In genomic region chr1:12448746-12449177, GRCh38 we compare ENCODE assay signal across 9 cellular contexts.
DNase-seq lines count a peak whose midpoint lies in the region; ATAC-seq and TF ChIP-seq lines count a peak whose summit lies in the region.
"Had no signal": no experiment of that assay in that cellular context is flagged by ENCODE, and none has a peak within 500 bp of the region (broad histone marks: within the 10 kb centered on the region; RNA-seq: fewer than 3 reads in every experiment).

No MANE protein-coding gene starts in this region.

- no peak for ATAC-seq in CD8-positive, alpha-beta T cell
- ATAC-seq in T-cell (replicated peaks in 1 of 4), result no peak

- H3K27ac Mint-ChIP-seq in CD8-positive, alpha-beta T cell, result peak overlapping the region; percentile 96
- H3K27ac Mint-ChIP-seq in T-cell, result peak overlapping the region; percentile 92 to 99

- H3K36me3 Mint-ChIP-seq in CD8-positive, alpha-beta T cell, result peaks cover 21% of the 10 kb centered on the region
- H3K36me3 Mint-ChIP-seq in T-cell, result peaks cover 56% of the 10 kb centered on the region

- H3K36me3 ChIP-seq in CD8-positive, alpha-beta T cell (ENCODE audit: insufficient read depth, low read length), result no peaks in the 10 kb centered on the region

- no peak for TF ChIP-seq CTCF in CD8-positive, alpha-beta T cell (IDR thresholded peaks at IDR 0.05)

- no peak for DNase-seq in CD8-positive, alpha-beta T cell
- DNase-seq in T-cell, result no peak
- peak; percentile 91 for DNase-seq in fibroblast of peridontal ligament (ENCODE audit: extremely low read depth)
- peak; percentile 65 for DNase-seq in pons (ENCODE audit: low spot score)
- DNase-seq in NOMO-1 (lab: John Stamatoyannopoulos, UW; ENCODE audit: unreplicated experiment in 2 of 2), result no peak
- DNase-seq in glomerular visceral epithelial cell (ENCODE audit: extremely low spot score), result no peak
- no peak for DNase-seq in DMS79 (lab: John Stamatoyannopoulos, UW)
- DNase-seq in HEK293T (ENCODE audit: extremely low spot score), result no peak

- no peaks in the 10 kb centered on the region for H3K9me3 Mint-ChIP-seq in CD8-positive, alpha-beta T cell
- H3K9me3 Mint-ChIP-seq in T-cell, result no peaks in the 10 kb centered on the region

- H3K27me3 Mint-ChIP-seq in CD8-positive, alpha-beta T cell (ENCODE audit: low read depth), result no peaks in the 10 kb centered on the region
- no peaks in the 10 kb centered on the region for H3K27me3 Mint-ChIP-seq in T-cell

- peaks cover 71% of the 10 kb centered on the region for H3K4me1 ChIP-seq in CD8-positive, alpha-beta T cell (ENCODE audit: insufficient read depth, low read length)

- H3K4me3 ChIP-seq in CD8-positive, alpha-beta T cell (ENCODE audit: low read depth, low read length), result peak overlapping the region; percentile 0

- H3K4me1 Mint-ChIP-seq in CD8-positive, alpha-beta T cell (ENCODE audit: low read depth), result peaks cover 76% of the 10 kb centered on the region
- peaks cover 83 to 90% (median 86%) of the 10 kb centered on the region in 3 donors for H3K4me1 Mint-ChIP-seq in T-cell

- intact Hi-C loops in CD8-positive, alpha-beta T cell (cut with DNase I, micrococcal nuclease), result loop anchor here (1.0 to 2.0 kb wide), 5 partner anchors 10 to 62 kb away; no protein-coding TSS in a partner anchor

- no peaks in the 10 kb centered on the region for H3K27me3 ChIP-seq in CD8-positive, alpha-beta T cell (ENCODE audit: insufficient read depth, low read length)

- peak overlapping the region; percentile 73 for H3K4me3 Mint-ChIP-seq in CD8-positive, alpha-beta T cell
- peak overlapping the region; percentile 17 to 74 (median 38) for H3K4me3 Mint-ChIP-seq in T-cell

- POLR2A ChIA-PET in CD8-positive, alpha-beta T cell (lab: Charles Lee), result interaction anchor here (1.0 to 1.7 kb wide), 4 partner anchors 8 to 170 kb away, joined by 3 to 5 read pairs (median 4); no protein-coding TSS in a partner anchor
- POLR2A ChIA-PET in T-cell (lab: Charles Lee) (no interaction called here), HEK293T (lab: Yijun Ruan, JAX) (no interaction called here)

- H3K27ac ChIP-seq in CD8-positive, alpha-beta T cell (ENCODE audit: low read depth, low read length), result peak overlapping the region; percentile 26
- H3K27ac ChIP-seq: VCaP had no signal

- CTCF ChIA-PET in CD8-positive, alpha-beta T cell (lab: Charles Lee), result interaction anchor here (0.7 to 2.5 kb wide), 3 partner anchors 26 to 60 kb away, joined by 3 to 12 read pairs (median 3); no protein-coding TSS in a partner anchor
- CTCF ChIA-PET in T-cell (lab: Charles Lee), result interaction anchor here in 1 of 2 donors (0.6 kb wide), 1 partner anchor 20 kb away, joined by 3 read pairs; no protein-coding TSS in a partner anchor
- CTCF ChIA-PET in HEK293T (lab: Yijun Ruan, JAX), result no interaction called here

- no peaks in the 10 kb centered on the region for H3K9me3 ChIP-seq in CD8-positive, alpha-beta T cell (ENCODE audit: low read length)

TF ChIP-seq in HEK293T, 16 proteins besides CTCF, POLR2A, EP300 and RAD21:
- TF ChIP-seq ZNF384 (IDR thresholded peaks at IDR 0.05) (no peak), FOXK2 (IDR thresholded peaks at IDR 0.05) (no peak), ARNT (IDR thresholded peaks at IDR 0.05) (no peak)

Comparison
In these comparisons a context has a peak if more than half of its experiments do, and no peak if none do; other contexts are left out.
1. DNase-seq: peak in fibroblast of peridontal ligament (single experiment) and pons (single experiment); none in CD8-positive, alpha-beta T cell (0 of 7), T-cell (0 of 34), NOMO-1 (0 of 2), glomerular visceral epithelial cell (single experiment), DMS79 (single experiment) and HEK293T (single experiment).